ENCODE assay signal across 2 cellular contexts in the genomic region with DNA sequence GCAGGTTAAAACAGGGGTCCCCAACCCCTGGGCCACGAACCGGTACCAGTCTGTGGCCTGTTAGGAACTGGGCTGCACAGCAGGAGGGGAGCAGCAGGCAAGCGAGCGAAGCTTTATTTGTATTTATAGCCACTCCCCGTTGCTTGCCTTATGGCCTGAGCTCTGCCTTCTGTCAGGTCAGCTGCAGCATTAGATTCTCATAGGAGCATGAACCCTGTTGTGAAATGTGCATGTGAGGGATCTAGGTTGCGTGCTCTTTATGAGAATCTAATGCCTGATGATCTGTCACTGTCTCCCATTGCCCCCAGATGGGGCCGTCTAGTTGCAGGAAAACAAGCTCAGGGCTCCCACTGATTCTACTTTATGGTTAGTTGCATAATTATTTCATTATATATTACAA. TPM values are rescaled to one million over a fixed set of nuclear protein-coding genes. Genes with fewer than 3 reads are reported as not detected.
"Had no signal": no experiment of that assay in that cellular context is flagged by ENCODE, and none has a peak within 500 bp of the region (broad histone marks: within the 10 kb centered on the region; RNA-seq: fewer than 3 reads in every experiment).

No MANE protein-coding gene starts in this region.

RNA-seq across cellular contexts. Expression of a gene that starts 49.4 kb away (rescaled TPM):
- total RNA-seq: activated CD4-positive, alpha-beta T cell treated with anti-CD3 and anti-CD28 coated beads, Interleukin-2, amount 10 ng/mL, durations not matched to agents 7 days and 5 days had no signal
- polyA plus RNA-seq: naive thymus-derived CD4-positive, alpha-beta T cell had no signal
